ENCODE assay signal across 11 cellular contexts in genomic region chr7:159200421-159200820, GRCh38. TPM values are rescaled to one million over a fixed set of nuclear protein-coding genes. Genes with fewer than 3 reads are reported as not detected.
"Had no signal": no experiment of that assay in that cellular context is flagged by ENCODE, and none has a peak within 500 bp of the region (broad histone marks: within the 10 kb centered on the region; RNA-seq: fewer than 3 reads in every experiment).

No MANE protein-coding gene starts in this region.

- H3K4me1 ChIP-seq: HAP-1 had no signal

- H3K4me3 ChIP-seq: GM23248, HAP-1 had no signal

- FAIRE-seq: HepG2 had no signal

- H3K36me3 ChIP-seq: HAP-1 had no signal

- H2AFZ ChIP-seq: GM23248 had no signal

- H3K9ac ChIP-seq: GM23248 had no signal

- ATAC-seq: HCT116, HepG2 had no signal

- H3K27me3 Mint-ChIP-seq: IgD-negative memory B cell had no signal

- H3K27ac Mint-ChIP-seq: HFFc6, IgD-negative memory B cell had no signal

- H3K27ac ChIP-seq: GM23248, HL-60 had no signal

- H3K36me3 Mint-ChIP-seq: IgD-negative memory B cell had no signal

- DNase-seq: GM23248, GOT3, H7, HFFc6, KG1 had no signal

- H3K9me3 ChIP-seq: HAP-1 had no signal

- H3K4me3 Mint-ChIP-seq: HFFc6, IgD-negative memory B cell had no signal

RNA-seq across cellular contexts. Expression of gene VIPR2, which starts 55.8 kb away (rescaled TPM):
- total RNA-seq: GM23248, HepG2, HFFc6, HT1080 had no signal
- polyA plus RNA-seq: GM23248, HepG2, IgD-negative memory B cell had no signal
